In genomic region chr12:122265931-122266771, GRCh38 we compare ENCODE assay signal across 8 cellular contexts. TPM values are rescaled to one million over a fixed set of nuclear protein-coding genes. Genes with fewer than 3 reads are reported as not detected.
DNase-seq lines count a peak whose midpoint lies in the region; ATAC-seq and TF ChIP-seq lines count a peak whose summit lies in the region.

Gene VPS33A, minus strand, starts transcription at chr12:122266494. Its CDS starts 86 bp downstream, at chr12:122266408.

- peak within 1 kb of the TSS; percentile 88 for H3K9ac ChIP-seq in mammary epithelial cell (ENCODE audit: insufficient read depth, low read length)
- peak within 1 kb of the TSS; percentile 88 for H3K9ac ChIP-seq in iPS-20b (ENCODE audit: low read depth, low read length)
- peak within 1 kb of the TSS; percentile 90 to 94 (median 92) for H3K9ac ChIP-seq in skeletal muscle tissue (ENCODE audit: low read depth in 1 of 3, low read length in 3 of 3)

- intact Hi-C loops in mammary epithelial cell (cut with micrococcal nuclease) = loop anchor here (1.0 to 5.0 kb wide), 3 partner anchors 40 to 135 kb away; partner anchors contain the start of genes B3GNT4 and DIABLO

- peaks cover 16% of the 10 kb centered on the region for H3K79me2 ChIP-seq in mammary epithelial cell (ENCODE audit: insufficient read depth, low read length)

- peaks cover 7% of the 10 kb centered on the region for H3K36me3 ChIP-seq in mammary epithelial cell (ENCODE audit: insufficient read depth, low read length)
- peaks cover 23% of the 10 kb centered on the region for H3K36me3 ChIP-seq in iPS-20b (ENCODE audit: insufficient read depth, low read depth, low read length)
- H3K36me3 ChIP-seq in skeletal muscle tissue (ENCODE audit: control insufficient read depth in 3 of 3, insufficient read depth in 3 of 3, low read length in 3 of 3) = peaks cover 6 to 21% (median 10%) of the 10 kb centered on the region in 3 donors

- BruUV-seq in mammary epithelial cell (replicated peaks; lab: Mats Ljungman, UMichigan) = TSS peak; percentile 17

- H3K4me3 ChIP-seq in AG04450 (ENCODE audit: low read depth, low read length) (peak within 1 kb of the TSS; percentile 93), WI38 (ENCODE audit: low read depth, low read length) (peak within 1 kb of the TSS; percentile 82), mammary epithelial cell (replicated peaks in 1 of 3; ENCODE audit: insufficient read depth in 1 of 3, low read depth in 2 of 3, low read length in 3 of 3) (peak within 1 kb of the TSS; percentile 70 to 99 (median 83)), iPS-20b (ENCODE audit: low read length) (peak within 1 kb of the TSS; percentile 99), skeletal muscle tissue (ENCODE audit: low read length in 3 of 3) (peak within 1 kb of the TSS; percentile 95 to 99 (median 97))

- POLR2A ChIA-PET in AG04450 (lab: Yijun Ruan, JAX) = interaction anchor here (0.6 to 0.7 kb wide), 3 partner anchors 28 to 546 kb away, joined by 4 to 6 read pairs (median 4); no protein-coding TSS in a partner anchor

- dilution Hi-C loops in mammary epithelial cell (cut with HindIII; ENCODE audit: low sequenced_read_pairs) = no loop called here

- H3K9me3 ChIP-seq in AG04450 (ENCODE audit: control insufficient read depth, insufficient read depth, low read length) = peaks cover 3% of the 10 kb centered on the region; the same call in 1 of the 2 replicates
- no peaks in the 10 kb centered on the region for H3K9me3 ChIP-seq in mammary epithelial cell (replicated peaks; ENCODE audit: insufficient read depth, low read length)
- no peaks in the 10 kb centered on the region for H3K9me3 ChIP-seq in iPS-20b (ENCODE audit: insufficient read depth, low read depth, low read length)
- H3K9me3 ChIP-seq in skeletal muscle tissue (ENCODE audit: control insufficient read depth in 3 of 3, low read length in 3 of 3) = no peaks in the 10 kb centered on the region

- no peaks in the 10 kb centered on the region for H4K20me1 ChIP-seq in mammary epithelial cell (ENCODE audit: insufficient read depth, low read length)

- CTCF ChIA-PET in AG04450 (lab: Charles Lee) (interaction anchor here (0.6 kb wide), 1 partner anchor 230 kb away, joined by 8 read pairs; no protein-coding TSS in a partner anchor), mammary epithelial cell (lab: Charles Lee; ENCODE audit: low non-redundant PET) (interaction anchor here (0.6 to 0.7 kb wide), 3 partner anchors 14 to 997 kb away, joined by 3 to 8 read pairs (median 6); partner anchors contain the start of gene RHOF)

- ATAC-seq in GM18909 (IDR thresholded peaks at IDR 0.05; ENCODE audit: poor library complexity, unreplicated experiment) (peak; percentile 79), HG03159 (IDR thresholded peaks at IDR 0.05; ENCODE audit: unreplicated experiment) (peak; percentile 86)

- H3K27ac ChIP-seq in AG04450 (ENCODE audit: low read depth, low read length) (peak within 1 kb of the TSS; percentile 84), mammary epithelial cell (ENCODE audit: insufficient read depth, low read depth, low read length) (peak within 1 kb of the TSS; percentile 90), iPS-20b (ENCODE audit: low read length) (peak within 1 kb of the TSS; percentile 54), skeletal muscle tissue (ENCODE audit: low read depth, low read length) (peak within 1 kb of the TSS; percentile 88)

- peaks cover 8% of the 10 kb centered on the region for H3K4me1 ChIP-seq in mammary epithelial cell (ENCODE audit: insufficient read depth, low read length)
- H3K4me1 ChIP-seq in iPS-20b (ENCODE audit: insufficient read depth, low read length) = no peaks in the 10 kb centered on the region
- peaks cover 11 to 14% (median 14%) of the 10 kb centered on the region in 3 donors for H3K4me1 ChIP-seq in skeletal muscle tissue (ENCODE audit: control insufficient read depth in 3 of 3, insufficient read depth in 3 of 3, low read length in 3 of 3)

- DNase-seq in AG04450 (ENCODE audit: low read depth, low spot score) (peak; percentile 99), NCI-H2227 treated with DMSO at 0.1 percent for 48 hours (lab: John Stamatoyannopoulos, UW) (peak; percentile 93), mammary epithelial cell (peak; percentile 95)

- H3K4me2 ChIP-seq in mammary epithelial cell (ENCODE audit: insufficient read depth, low read depth, low read length) = peak within 1 kb of the TSS; percentile 76

- no peaks in the 10 kb centered on the region for H3K27me3 ChIP-seq in AG04450 (ENCODE audit: control insufficient read depth, insufficient read depth, low read length)
- no peaks in the 10 kb centered on the region for H3K27me3 ChIP-seq in mammary epithelial cell (ENCODE audit: insufficient read depth, low read length)
- no peaks in the 10 kb centered on the region for H3K27me3 ChIP-seq in iPS-20b (ENCODE audit: insufficient read depth, low read length)
- H3K27me3 ChIP-seq in skeletal muscle tissue (ENCODE audit: control insufficient read depth in 3 of 3, insufficient read depth in 3 of 3, low read length in 3 of 3) = no peaks in the 10 kb centered on the region

- WGBS in mammary epithelial cell (ENCODE audit: low coverage, missing lambda C conversion rate) = 6% methylated on average over 18 of the region's 68 CpGs

- TF ChIP-seq CTCF in AG04450 (IDR thresholded peaks at IDR 0.05; ENCODE audit: low read depth, low read length) (no peak), WI38 (IDR thresholded peaks at IDR 0.05; ENCODE audit: low read depth, low read length) (no peak), mammary epithelial cell (conservative IDR thresholded peaks at IDR 0.05 in 1 of 2, IDR thresholded peaks at IDR 0.05 in 1 of 2; ENCODE audit: extremely low read depth in 1 of 2, insufficient read depth in 1 of 2, low read depth in 1 of 2, low read length in 2 of 2) (no peak)

- in situ Hi-C loops in mammary epithelial cell (cut with MboI; ENCODE audit: low sequenced_read_pairs in 2 of 2) = no loop called here

- peak within 1 kb of the TSS; percentile 100 for H2AFZ ChIP-seq in mammary epithelial cell (ENCODE audit: low read depth, low read length)

RNA-seq across cellular contexts. Expression of gene VPS33A, which starts in this region (rescaled TPM):
- 22.7 and 23.5 TPM in 2 replicates for polyA plus RNA-seq in AG04450 (2011; rRNA removed)
- polyA minus RNA-seq in AG04450 (2011; rRNA and poly(A)+ RNA removed) = 10.3 and 12.4 TPM in 2 replicates
- total RNA-seq in mammary epithelial cell = 10 to 100 TPM; 15.8 to 16.4 TPM
- polyA plus RNA-seq in mammary epithelial cell = 10.5 TPM
- polyA minus RNA-seq in mammary epithelial cell = 62.5 TPM
- 16.2 TPM for total RNA-seq in skeletal muscle tissue

Comparison
In these comparisons a context has a peak if more than half of its experiments do, and no peak if none do; other contexts are left out.
1. Peak in every context shown above with its lines: DNase-seq, ATAC-seq, H3K4me3 ChIP-seq and H3K27ac ChIP-seq.